Comparison of ENCODE assay signal across 15 cellular contexts in genomic region chr10:74651565-74651964, GRCh38.
A peak's percentile ranks its signal among the peaks of the same experiment; 100 is the strongest.
DNase-seq lines count a peak whose midpoint lies in the region; ATAC-seq, FAIRE-seq and TF ChIP-seq lines count a peak whose summit lies in the region.
"Had no signal": no experiment of that assay in that cellular context is flagged by ENCODE, and none has a peak within 500 bp of the region (broad histone marks: within the 10 kb centered on the region; RNA-seq: fewer than 3 reads in every experiment).

No MANE protein-coding gene starts in this region.

- intact Hi-C loops in GM12878 (cut with micrococcal nuclease; ENCODE audit: unreplicated experiment), result no loop called here

- no peak for TF ChIP-seq EP300 in GM12878 (IDR thresholded peaks at IDR 0.05; ENCODE audit: borderline replicate concordance in 1 of 2, control insufficient read depth in 1 of 2, low read depth in 2 of 2, low read length in 2 of 2)

- H3K9ac ChIP-seq in Karpas-422 (ENCODE audit: low read length), result no peak overlapping the region
- H3K9ac ChIP-seq in GM12878 (ENCODE audit: control insufficient read depth, insufficient read depth, low read length), result no peak overlapping the region
- H3K9ac ChIP-seq: BLaER1 treated with 17β-estradiol and CSF1 and Interleukin-3, amounts not matched to agents 10 nM and 100 nM had no signal

- H3K36me3 Mint-ChIP-seq in activated T-cell treated with anti-CD3 and anti-CD28 coated beads, Interleukin-2, amount 50 U/mL, for 72 hours (ENCODE audit: insufficient read depth in 2 of 2), result peaks cover 4 to 10% of the 10 kb centered on the region in 2 donors
- H3K36me3 Mint-ChIP-seq in T-helper 2 cell treated with Interferon-gamma antibody and Interleukin-4, amounts not matched to agents 5 μg/mL and 100 μg/mL, for 36 hours (ENCODE audit: low read depth), result peaks cover 5% of the 10 kb centered on the region

- no peaks in the 10 kb centered on the region for H3K9me2 ChIP-seq in Karpas-422 (replicated peaks; ENCODE audit: insufficient read depth, low read length)

- no peak for TF ChIP-seq CTCF in GM12878 (IDR thresholded peaks at IDR 0.05 in 2 of 3, conservative IDR thresholded peaks at IDR 0.05 in 1 of 3; ENCODE audit: control insufficient read depth in 2 of 3, extremely low read depth in 1 of 3, insufficient read depth in 1 of 3, low read depth in 3 of 3, low read length in 3 of 3)

- in situ Hi-C loops in GM12878 (cut with MboI), result no loop called here

- RAD21 ChIA-PET in GM12878 (lab: Charles Lee; ENCODE audit: unreplicated experiment), result interaction anchor here (1.1 kb wide), 2 partner anchors 15 to 31 kb away, joined by 3 to 5 read pairs; no protein-coding TSS in a partner anchor

- TF ChIP-seq POLR2A in GM12878 (IDR thresholded peaks at IDR 0.05; ENCODE audit: low read depth, low read length), result no peak

- H3K4me1 ChIP-seq in Karpas-422 (ENCODE audit: low read length), result peaks cover 35% of the 10 kb centered on the region
- no peaks in the 10 kb centered on the region for H3K4me1 ChIP-seq in GM12878 (ENCODE audit: control insufficient read depth, insufficient read depth, low read length)

- H3K27me3 ChIP-seq in Karpas-422 (ENCODE audit: low read length) (no peaks in the 10 kb centered on the region), GM12878 (replicated peaks in 1 of 2; ENCODE audit: control insufficient read depth in 2 of 2, insufficient read depth in 2 of 2, low read length in 1 of 2) (no peaks in the 10 kb centered on the region)
- H3K27me3 ChIP-seq: BLaER1 treated with 17β-estradiol and CSF1 and Interleukin-3, amounts not matched to agents 10 nM and 100 nM had no signal

- SMC1A ChIA-PET in GM12878 (lab: Charles Lee; ENCODE audit: uncharacterized antibody, unreplicated experiment), result interaction anchor here (0.6 to 1.5 kb wide), 9 partner anchors 11 to 914 kb away, joined by 3 to 6 read pairs (median 4); no protein-coding TSS in a partner anchor

- H2AFZ ChIP-seq in Karpas-422 (ENCODE audit: low read length) (no peak overlapping the region), GM12878 (ENCODE audit: control insufficient read depth, low read depth, low read length) (no peak overlapping the region)

- no peak overlapping the region for H3K4me2 ChIP-seq in Karpas-422 (ENCODE audit: low read depth, low read length, poor library complexity, severe bottlenecking)
- no peak overlapping the region for H3K4me2 ChIP-seq in GM12878 (ENCODE audit: control insufficient read depth, insufficient read depth)
- H3K4me2 ChIP-seq: BLaER1 treated with 17β-estradiol and CSF1 and Interleukin-3, amounts not matched to agents 10 nM and 100 nM had no signal

- no TSS peak for BruUV-seq in GM12878 (replicated peaks; lab: Mats Ljungman, UMichigan)

- no peak for TF ChIP-seq RAD21 in GM12878 (IDR thresholded peaks at IDR 0.05; ENCODE audit: insufficient read depth, low read depth, low read length)

- no peaks in the 10 kb centered on the region for H3K9me3 Mint-ChIP-seq in activated T-cell treated with anti-CD3 and anti-CD28 coated beads, Interleukin-2, amount 50 U/mL, for 72 hours
- no peaks in the 10 kb centered on the region for H3K9me3 Mint-ChIP-seq in T-helper 2 cell treated with Interferon-gamma antibody and Interleukin-4, amounts not matched to agents 5 μg/mL and 100 μg/mL, for 36 hours

- POLR2A ChIA-PET in GM12878 (lab: Charles Lee), result interaction anchor here (1.9 kb wide), 1 partner anchor 27 kb away, joined by 7 read pairs; no protein-coding TSS in a partner anchor

- H3K9me3 ChIP-seq in Karpas-422 (ENCODE audit: low read length) (no peaks in the 10 kb centered on the region), GM12878 (replicated peaks; ENCODE audit: control insufficient read depth, insufficient read depth, low read length) (no peaks in the 10 kb centered on the region; the same call in 1 of the 3 replicates)

- H3K36me3 ChIP-seq in Karpas-422 (ENCODE audit: insufficient read depth, low read length) (no peaks in the 10 kb centered on the region), GM12878 (ENCODE audit: control insufficient read depth in 2 of 2, insufficient read depth in 2 of 2, low read length in 1 of 2) (no peaks in the 10 kb centered on the region; a peak in 1 of 4 replicates)

- no peak overlapping the region for H3K27ac Mint-ChIP-seq in activated T-cell treated with anti-CD3 and anti-CD28 coated beads, Interleukin-2, amount 50 U/mL, for 72 hours
- H3K27ac Mint-ChIP-seq in T-helper 2 cell treated with Interferon-gamma antibody and Interleukin-4, amounts not matched to agents 5 μg/mL and 100 μg/mL, for 36 hours, result no peak overlapping the region

- CTCF ChIA-PET in GM12878 (lab: Yijun Ruan, JAX), result interaction anchor here (0.7 kb wide), 1 partner anchor 31 kb away, joined by 3 read pairs; no protein-coding TSS in a partner anchor

- ATAC-seq in activated T-cell treated with anti-CD3 and anti-CD28 coated beads, Interleukin-2, amount 50 U/mL, for 72 hours (replicated peaks in 1 of 2), result peak; percentile 37 to 53
- ATAC-seq in GM12878 (no peak), GM18517 (IDR thresholded peaks at IDR 0.05; ENCODE audit: unreplicated experiment) (no peak)
- peak; percentile 55 for ATAC-seq in stimulated activated naive CD8-positive, alpha-beta T cell treated with anti-CD3 and anti-CD28 coated beads, Interleukin-15, Interleukin-2, amounts not matched to agents 100 U/mL and 50 U/mL, for 24 hours
- ATAC-seq: K562 had no signal

- H3K4me1 Mint-ChIP-seq in activated T-cell treated with anti-CD3 and anti-CD28 coated beads, Interleukin-2, amount 50 U/mL, for 72 hours (ENCODE audit: low read depth), result no peaks in the 10 kb centered on the region
- peaks cover 7% of the 10 kb centered on the region for H3K4me1 Mint-ChIP-seq in T-helper 2 cell treated with Interferon-gamma antibody and Interleukin-4, amounts not matched to agents 5 μg/mL and 100 μg/mL, for 36 hours (ENCODE audit: low read depth)

- no peak for FAIRE-seq in GM12878 (lab: Jason Lieb, UNC)
- FAIRE-seq: D721Med, K562 had no signal

- no peak overlapping the region for H3K4me3 ChIP-seq in Karpas-422 (ENCODE audit: low read length)
- H3K4me3 ChIP-seq in GM12878, result no peak overlapping the region
- H3K4me3 ChIP-seq: BLaER1 treated with 17β-estradiol and CSF1 and Interleukin-3, amounts not matched to agents 10 nM and 100 nM; K562 had no signal

- no peaks in the 10 kb centered on the region for H3K27me3 Mint-ChIP-seq in activated T-cell treated with anti-CD3 and anti-CD28 coated beads, Interleukin-2, amount 50 U/mL, for 72 hours (ENCODE audit: low read depth)
- H3K27me3 Mint-ChIP-seq in T-helper 2 cell treated with Interferon-gamma antibody and Interleukin-4, amounts not matched to agents 5 μg/mL and 100 μg/mL, for 36 hours (ENCODE audit: low read depth), result no peaks in the 10 kb centered on the region

- H4K20me1 ChIP-seq in Karpas-422 (ENCODE audit: insufficient read depth, low read depth, low read length), result no peaks in the 10 kb centered on the region
- H4K20me1 ChIP-seq in GM12878 (ENCODE audit: control insufficient read depth, insufficient read depth), result no peaks in the 10 kb centered on the region
- H4K20me1 ChIP-seq: BLaER1 treated with 17β-estradiol and CSF1 and Interleukin-3, amounts not matched to agents 10 nM and 100 nM had no signal

- peak overlapping the region; percentile 72 for H3K27ac ChIP-seq in Karpas-422 (ENCODE audit: low read length)
- no peak overlapping the region for H3K27ac ChIP-seq in GM12878 (ENCODE audit: control insufficient read depth, insufficient read depth)
- H3K27ac ChIP-seq: BLaER1 treated with 17β-estradiol and CSF1 and Interleukin-3, amounts not matched to agents 10 nM and 100 nM had no signal

- DNase-seq in activated T-cell treated with anti-CD3 and anti-CD28 coated beads, Interleukin-2, amount 50 U/mL, for 72 hours, result no peak
- no peak for DNase-seq in activated T-cell treated with anti-CD3 and anti-CD28 coated beads for 4 hours
- no peak for DNase-seq in Karpas-422
- DNase-seq in GM12878 (ENCODE audit: low read depth, low spot score), result no peak
- DNase-seq in stimulated activated naive CD8-positive, alpha-beta T cell treated with anti-CD3 and anti-CD28 coated beads, Interleukin-15, Interleukin-2, amounts not matched to agents 100 U/mL and 50 U/mL, for 24 hours, result no peak
- DNase-seq in T-helper 2 cell treated with Interferon-gamma antibody and Interleukin-4, amounts not matched to agents 5 μg/mL and 100 μg/mL, for 36 hours (ENCODE audit: low spot score), result no peak
- DNase-seq: NCI-H1105, NCI-H2081, NCI-H524 treated with DMSO at 0.1 percent for 48 hours, RPMI8226, SHP77 treated with DMSO at 0.1 percent for 48 hours had no signal

- no peak overlapping the region for H3K4me3 Mint-ChIP-seq in activated T-cell treated with anti-CD3 and anti-CD28 coated beads, Interleukin-2, amount 50 U/mL, for 72 hours
- no peak overlapping the region for H3K4me3 Mint-ChIP-seq in T-helper 2 cell treated with Interferon-gamma antibody and Interleukin-4, amounts not matched to agents 5 μg/mL and 100 μg/mL, for 36 hours

- H3K79me2 ChIP-seq in Karpas-422 (ENCODE audit: low read length) (no peaks in the 10 kb centered on the region), GM12878 (ENCODE audit: control insufficient read depth, insufficient read depth, low read length) (no peaks in the 10 kb centered on the region)

TF ChIP-seq in GM12878, 131 proteins besides CTCF, POLR2A, EP300 and RAD21 (continues in another document):
- TF ChIP-seq ZNF274 (IDR thresholded peaks at IDR 0.05; ENCODE audit: insufficient read depth, insufficient read length) (no peak), ZNF384 (IDR thresholded peaks at IDR 0.05; ENCODE audit: borderline replicate concordance, low read depth, low read length) (no peak), PKNOX1 (IDR thresholded peaks at IDR 0.05) (peak; percentile 31; the same call in 1 of the 2 replicates), BACH1 (IDR thresholded peaks at IDR 0.05; ENCODE audit: borderline replicate concordance) (no peak), TCF7 (IDR thresholded peaks at IDR 0.05; ENCODE audit: borderline replicate concordance) (no peak)

Comparison
In these comparisons a context has a peak if more than half of its experiments do, and no peak if none do; other contexts are left out.
1. ATAC-seq: peak in activated T-cell treated with anti-CD3 and anti-CD28 coated beads, Interleukin-2, amount 50 U/mL, for 72 hours (2 of 2) and stimulated activated naive CD8-positive, alpha-beta T cell treated with anti-CD3 and anti-CD28 coated beads, Interleukin-15, Interleukin-2, amounts not matched to agents 100 U/mL and 50 U/mL, for 24 hours (single experiment); none in GM12878 (single experiment) and GM18517 (single experiment).